Comparison of ENCODE assay signal across 30 cellular contexts in the genomic region with DNA sequence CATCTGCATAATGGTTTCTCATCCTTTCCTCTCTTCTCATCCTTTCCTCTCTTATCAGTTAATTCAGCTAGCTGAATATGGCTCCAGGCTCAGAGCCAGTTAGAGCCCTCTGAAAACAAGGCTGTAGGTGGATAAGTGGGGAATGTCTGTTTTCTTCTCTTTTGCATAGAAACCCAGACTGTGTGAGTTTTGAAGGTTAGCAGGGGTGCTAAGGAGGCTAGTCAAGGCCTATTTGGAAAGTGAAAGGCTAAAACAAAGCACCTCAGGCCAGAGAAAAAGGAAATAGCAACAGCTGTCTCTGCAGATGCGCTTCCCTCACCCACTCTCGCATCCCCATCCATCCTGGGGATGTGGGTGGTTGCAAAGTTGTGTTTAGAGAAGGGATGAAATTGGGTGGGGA.
A peak's percentile ranks its signal among the peaks of the same experiment; 100 is the strongest.
DNase-seq lines count a peak whose midpoint lies in the region; ATAC-seq and TF ChIP-seq lines count a peak whose summit lies in the region.
"Had no signal": no experiment of that assay in that cellular context is flagged by ENCODE, and none has a peak within 500 bp of the region (broad histone marks: within the 10 kb centered on the region; RNA-seq: fewer than 3 reads in every experiment).

No MANE protein-coding gene starts in this region.

- no peaks in the 10 kb centered on the region for H3K36me3 Mint-ChIP-seq in neural crest cell (ENCODE audit: low read depth)
- no peaks in the 10 kb centered on the region for H3K36me3 Mint-ChIP-seq in activated T-helper 1 cell treated with anti-CD3 and anti-CD28 coated beads, Interleukin-12 subunit alpha, Interleukin-12 subunit beta, Interleukin-2, Interleukin-4 antibody, amounts not matched to agents 30 ng/mL and 10 ng/mL and 1 ng/mL, durations not matched to agents 14 hours and 24 hours and 36 hours (ENCODE audit: low read depth)
- H3K36me3 Mint-ChIP-seq: CD8-positive, alpha-beta T cell; naive thymus-derived CD4-positive, alpha-beta T cell had no signal

- ATAC-seq in GM18868 (IDR thresholded peaks at IDR 0.05; ENCODE audit: unreplicated experiment) (peak; percentile 50), GM21825 (IDR thresholded peaks at IDR 0.05; ENCODE audit: unreplicated experiment) (peak; percentile 55)
- ATAC-seq: activated CD4-positive, CD25-positive, alpha-beta regulatory T cell treated with anti-CD3 and anti-CD28 coated beads, Interleukin-2, amount 50 U/mL, for 24 hours; activated CD8-positive, alpha-beta T cell treated with anti-CD3 and anti-CD28 coated beads, Interleukin-2, amount 10 ng/mL, durations not matched to agents 7 days and 5 days; CD8-positive, alpha-beta T cell; naive thymus-derived CD4-positive, alpha-beta T cell; pancreas; right cardiac atrium; Right ventricle myocardium inferior had no signal

- H3K4me3 ChIP-seq in NT2/D1 (ENCODE audit: insufficient read length, low read depth) (no peak overlapping the region), ovary (no peak overlapping the region)
- H3K4me3 ChIP-seq: cardiac muscle cell, pancreas had no signal

- no peak overlapping the region for H3K27ac ChIP-seq in ovary
- H3K27ac ChIP-seq: cardiac muscle cell, pancreas had no signal

- H3K36me3 ChIP-seq in NT2/D1 (ENCODE audit: insufficient read depth, insufficient read length, low read length) (no peaks in the 10 kb centered on the region), ovary (no peaks in the 10 kb centered on the region)
- H3K36me3 ChIP-seq: cardiac muscle cell, pancreas had no signal

- H3K9ac ChIP-seq in NT2/D1 (ENCODE audit: insufficient read length, low read depth): no peak overlapping the region

- no peak for TF ChIP-seq EP300 in ovary (IDR thresholded peaks at IDR 0.05)

- no peaks in the 10 kb centered on the region for H3K4me1 Mint-ChIP-seq in neural crest cell
- no peaks in the 10 kb centered on the region for H3K4me1 Mint-ChIP-seq in activated T-helper 1 cell treated with anti-CD3 and anti-CD28 coated beads, Interleukin-12 subunit alpha, Interleukin-12 subunit beta, Interleukin-2, Interleukin-4 antibody, amounts not matched to agents 30 ng/mL and 10 ng/mL and 1 ng/mL, durations not matched to agents 14 hours and 24 hours and 36 hours (ENCODE audit: low read depth)
- H3K4me1 Mint-ChIP-seq: naive thymus-derived CD4-positive, alpha-beta T cell had no signal

- H3K27ac Mint-ChIP-seq in neural crest cell (ENCODE audit: unreplicated experiment): peak overlapping the region; percentile 45
- H3K27ac Mint-ChIP-seq in activated T-helper 1 cell treated with anti-CD3 and anti-CD28 coated beads, Interleukin-12 subunit alpha, Interleukin-12 subunit beta, Interleukin-2, Interleukin-4 antibody, amounts not matched to agents 30 ng/mL and 10 ng/mL and 1 ng/mL, durations not matched to agents 14 hours and 24 hours and 36 hours: no peak overlapping the region
- H3K27ac Mint-ChIP-seq: activated CD8-positive, alpha-beta T cell treated with anti-CD3 and anti-CD28 coated beads, Interleukin-2, amount 10 ng/mL, durations not matched to agents 7 days and 5 days; activated T-cell treated with anti-CD3 and anti-CD28 coated beads, Interleukin-2, amount 50 U/mL, for 24 hours; CD8-positive, alpha-beta T cell; dendritic cell treated with granulocyte-macrophage colony-stimulating factor and Interleukin-4, amounts not matched to agents 40 ng/mL and 50 ng/mL, for 4 days; naive thymus-derived CD4-positive, alpha-beta T cell had no signal

- H3K4me3 Mint-ChIP-seq in neural crest cell: no peak overlapping the region
- no peak overlapping the region for H3K4me3 Mint-ChIP-seq in activated T-helper 1 cell treated with anti-CD3 and anti-CD28 coated beads, Interleukin-12 subunit alpha, Interleukin-12 subunit beta, Interleukin-2, Interleukin-4 antibody, amounts not matched to agents 30 ng/mL and 10 ng/mL and 1 ng/mL, durations not matched to agents 14 hours and 24 hours and 36 hours
- H3K4me3 Mint-ChIP-seq: activated CD8-positive, alpha-beta T cell treated with anti-CD3 and anti-CD28 coated beads, Interleukin-2, amount 10 ng/mL, durations not matched to agents 7 days and 5 days; activated T-cell treated with anti-CD3 and anti-CD28 coated beads, Interleukin-2, amount 50 U/mL, for 24 hours; CD8-positive, alpha-beta T cell; dendritic cell treated with granulocyte-macrophage colony-stimulating factor and Interleukin-4, amounts not matched to agents 40 ng/mL and 50 ng/mL, for 4 days; naive thymus-derived CD4-positive, alpha-beta T cell had no signal

- peaks cover 7% of the 10 kb centered on the region for H3K27me3 Mint-ChIP-seq in neural crest cell (ENCODE audit: low read depth)
- no peaks in the 10 kb centered on the region for H3K27me3 Mint-ChIP-seq in activated T-helper 1 cell treated with anti-CD3 and anti-CD28 coated beads, Interleukin-12 subunit alpha, Interleukin-12 subunit beta, Interleukin-2, Interleukin-4 antibody, amounts not matched to agents 30 ng/mL and 10 ng/mL and 1 ng/mL, durations not matched to agents 14 hours and 24 hours and 36 hours (ENCODE audit: insufficient read depth)
- H3K27me3 Mint-ChIP-seq: activated T-cell treated with anti-CD3 and anti-CD28 coated beads, Interleukin-2, amount 50 U/mL, for 24 hours; dendritic cell treated with granulocyte-macrophage colony-stimulating factor and Interleukin-4, amounts not matched to agents 40 ng/mL and 50 ng/mL, for 4 days had no signal

- TF ChIP-seq POLR2A in ovary (IDR thresholded peaks at IDR 0.05): no peak

- no peaks in the 10 kb centered on the region for H3K9me3 Mint-ChIP-seq in neural crest cell
- no peaks in the 10 kb centered on the region for H3K9me3 Mint-ChIP-seq in activated T-helper 1 cell treated with anti-CD3 and anti-CD28 coated beads, Interleukin-12 subunit alpha, Interleukin-12 subunit beta, Interleukin-2, Interleukin-4 antibody, amounts not matched to agents 30 ng/mL and 10 ng/mL and 1 ng/mL, durations not matched to agents 14 hours and 24 hours and 36 hours
- H3K9me3 Mint-ChIP-seq: dendritic cell treated with granulocyte-macrophage colony-stimulating factor and Interleukin-4, amounts not matched to agents 40 ng/mL and 50 ng/mL, for 4 days had no signal

- peak; percentile 58 for DNase-seq in NT2/D1 (ENCODE audit: low read depth, low spot score)
- no peak for DNase-seq in neural crest cell (ENCODE audit: low read depth, low spot score)
- DNase-seq in activated CD4-positive, CD25-positive, alpha-beta regulatory T cell (lab: John Stamatoyannopoulos, UW): no peak
- DNase-seq in ovary: no peak
- no peak for DNase-seq in UCSD-AML1 (lab: John Stamatoyannopoulos, UW; ENCODE audit: unreplicated experiment)
- no peak for DNase-seq in activated T-helper 1 cell treated with anti-CD3 and anti-CD28 coated beads, Interleukin-12 subunit alpha, Interleukin-12 subunit beta, Interleukin-2, Interleukin-4 antibody, amounts not matched to agents 30 ng/mL and 10 ng/mL and 1 ng/mL, durations not matched to agents 14 hours and 24 hours and 36 hours (ENCODE audit: low spot score)
- DNase-seq: activated CD8-positive, alpha-beta T cell treated with anti-CD3 and anti-CD28 coated beads, Interleukin-2, amount 10 ng/mL, durations not matched to agents 7 days and 5 days; activated naive CD4-positive, alpha-beta T cell treated with anti-CD3 and anti-CD28 coated beads, Interleukin-2, amount 50 U/mL, for 16 hours; activated T-cell treated with anti-CD3 and anti-CD28 coated beads, Interleukin-2, amount 50 U/mL, for 24 hours; CD8-positive, alpha-beta T cell; DMS153; GF-D8; glutamatergic neuron; Kasumi-1; naive thymus-derived CD4-positive, alpha-beta T cell; NCI-H1694 treated with DMSO at 0.1 percent for 48 hours; NCI-H2171 treated with DMSO at 0.1 percent for 48 hours; NCI-H524 treated with DMSO at 0.1 percent for 48 hours; OCI-M1; pancreas; right cardiac atrium; stimulated activated CD4-positive, alpha-beta T cell treated with anti-CD3 and anti-CD28 coated beads, Interleukin-12 subunit alpha, Interleukin-12 subunit beta, amount 100 ng/mL, for 4 hours; T1000; trophoblast cell had no signal

- peaks cover 8% of the 10 kb centered on the region; the same call in 1 of the 2 replicates for H3K9me3 ChIP-seq in NT2/D1 (ENCODE audit: insufficient read depth, low read length)
- H3K9me3 ChIP-seq in ovary: no peaks in the 10 kb centered on the region
- H3K9me3 ChIP-seq: pancreas had no signal

- no peak for TF ChIP-seq CTCF in neural crest cell (conservative IDR thresholded peaks at IDR 0.05)
- TF ChIP-seq CTCF in ovary (IDR thresholded peaks at IDR 0.05): no peak

- 23 to 39% (median 36%) methylated on average over 2 of the region's 2 CpGs for WGBS in ovary, 3 donors

- H3K27me3 ChIP-seq in NT2/D1 (ENCODE audit: insufficient read depth, insufficient read length) (peaks cover 32% of the 10 kb centered on the region), ovary (no peaks in the 10 kb centered on the region)
- H3K27me3 ChIP-seq: cardiac muscle cell, pancreas had no signal

- H3K4me1 ChIP-seq in NT2/D1 (ENCODE audit: insufficient read depth, insufficient read length) (no peaks in the 10 kb centered on the region), ovary (ENCODE audit: insufficient read depth) (no peaks in the 10 kb centered on the region)
- H3K4me1 ChIP-seq: pancreas had no signal

- intact Hi-C loops in ovary (cut with DNase I): no loop called here
- intact Hi-C loops in activated T-helper 1 cell treated with anti-CD3 and anti-CD28 coated beads, Interleukin-12 subunit alpha, Interleukin-12 subunit beta, Interleukin-2, Interleukin-4 antibody, amounts not matched to agents 30 ng/mL and 10 ng/mL and 1 ng/mL, durations not matched to agents 14 hours and 24 hours and 36 hours (cut with micrococcal nuclease): no loop called here
